Comparison of ENCODE assay signal across 1 cellular context in genomic region chr4:147590249-147590920, GRCh38.
TF ChIP-seq lines count a peak whose summit lies in the region.

No MANE protein-coding gene starts in this region.

TF ChIP-seq in Ishikawa, 13 proteins besides CTCF, POLR2A, EP300 and RAD21 (continued from another document):
- no peak for TF ChIP-seq REST (IDR thresholded peaks at IDR 0.05; ENCODE audit: low read depth)
